1 cellular context compared by ENCODE assay signal in the genomic region with DNA sequence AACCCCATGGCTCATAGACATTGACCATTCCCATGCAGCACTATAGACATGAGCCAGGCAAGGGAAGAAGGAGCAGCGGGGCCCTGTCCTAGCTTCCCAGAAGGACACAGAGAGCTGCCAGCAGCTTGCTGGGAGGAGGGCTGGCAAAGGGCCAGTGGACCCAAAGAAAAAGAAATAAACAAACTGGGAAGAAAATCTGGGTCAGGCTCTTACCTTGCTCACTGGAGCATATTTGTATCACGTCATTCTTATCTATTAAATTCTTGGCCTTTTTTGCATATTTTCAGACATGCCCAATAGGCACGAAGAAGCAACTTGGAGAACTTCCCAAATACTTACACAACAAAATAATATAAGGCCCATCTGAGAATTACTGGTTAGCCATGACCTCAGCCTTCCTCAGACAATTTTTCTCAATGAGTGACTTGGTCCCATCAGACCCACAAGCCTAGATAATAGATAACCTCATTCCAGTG.
TF ChIP-seq lines count a peak whose summit lies in the region.

No MANE protein-coding gene starts in this region.

TF ChIP-seq in GM23338, 12 proteins besides CTCF, POLR2A, EP300 and RAD21 (continued from another document):
- TF ChIP-seq, protein P1, sequence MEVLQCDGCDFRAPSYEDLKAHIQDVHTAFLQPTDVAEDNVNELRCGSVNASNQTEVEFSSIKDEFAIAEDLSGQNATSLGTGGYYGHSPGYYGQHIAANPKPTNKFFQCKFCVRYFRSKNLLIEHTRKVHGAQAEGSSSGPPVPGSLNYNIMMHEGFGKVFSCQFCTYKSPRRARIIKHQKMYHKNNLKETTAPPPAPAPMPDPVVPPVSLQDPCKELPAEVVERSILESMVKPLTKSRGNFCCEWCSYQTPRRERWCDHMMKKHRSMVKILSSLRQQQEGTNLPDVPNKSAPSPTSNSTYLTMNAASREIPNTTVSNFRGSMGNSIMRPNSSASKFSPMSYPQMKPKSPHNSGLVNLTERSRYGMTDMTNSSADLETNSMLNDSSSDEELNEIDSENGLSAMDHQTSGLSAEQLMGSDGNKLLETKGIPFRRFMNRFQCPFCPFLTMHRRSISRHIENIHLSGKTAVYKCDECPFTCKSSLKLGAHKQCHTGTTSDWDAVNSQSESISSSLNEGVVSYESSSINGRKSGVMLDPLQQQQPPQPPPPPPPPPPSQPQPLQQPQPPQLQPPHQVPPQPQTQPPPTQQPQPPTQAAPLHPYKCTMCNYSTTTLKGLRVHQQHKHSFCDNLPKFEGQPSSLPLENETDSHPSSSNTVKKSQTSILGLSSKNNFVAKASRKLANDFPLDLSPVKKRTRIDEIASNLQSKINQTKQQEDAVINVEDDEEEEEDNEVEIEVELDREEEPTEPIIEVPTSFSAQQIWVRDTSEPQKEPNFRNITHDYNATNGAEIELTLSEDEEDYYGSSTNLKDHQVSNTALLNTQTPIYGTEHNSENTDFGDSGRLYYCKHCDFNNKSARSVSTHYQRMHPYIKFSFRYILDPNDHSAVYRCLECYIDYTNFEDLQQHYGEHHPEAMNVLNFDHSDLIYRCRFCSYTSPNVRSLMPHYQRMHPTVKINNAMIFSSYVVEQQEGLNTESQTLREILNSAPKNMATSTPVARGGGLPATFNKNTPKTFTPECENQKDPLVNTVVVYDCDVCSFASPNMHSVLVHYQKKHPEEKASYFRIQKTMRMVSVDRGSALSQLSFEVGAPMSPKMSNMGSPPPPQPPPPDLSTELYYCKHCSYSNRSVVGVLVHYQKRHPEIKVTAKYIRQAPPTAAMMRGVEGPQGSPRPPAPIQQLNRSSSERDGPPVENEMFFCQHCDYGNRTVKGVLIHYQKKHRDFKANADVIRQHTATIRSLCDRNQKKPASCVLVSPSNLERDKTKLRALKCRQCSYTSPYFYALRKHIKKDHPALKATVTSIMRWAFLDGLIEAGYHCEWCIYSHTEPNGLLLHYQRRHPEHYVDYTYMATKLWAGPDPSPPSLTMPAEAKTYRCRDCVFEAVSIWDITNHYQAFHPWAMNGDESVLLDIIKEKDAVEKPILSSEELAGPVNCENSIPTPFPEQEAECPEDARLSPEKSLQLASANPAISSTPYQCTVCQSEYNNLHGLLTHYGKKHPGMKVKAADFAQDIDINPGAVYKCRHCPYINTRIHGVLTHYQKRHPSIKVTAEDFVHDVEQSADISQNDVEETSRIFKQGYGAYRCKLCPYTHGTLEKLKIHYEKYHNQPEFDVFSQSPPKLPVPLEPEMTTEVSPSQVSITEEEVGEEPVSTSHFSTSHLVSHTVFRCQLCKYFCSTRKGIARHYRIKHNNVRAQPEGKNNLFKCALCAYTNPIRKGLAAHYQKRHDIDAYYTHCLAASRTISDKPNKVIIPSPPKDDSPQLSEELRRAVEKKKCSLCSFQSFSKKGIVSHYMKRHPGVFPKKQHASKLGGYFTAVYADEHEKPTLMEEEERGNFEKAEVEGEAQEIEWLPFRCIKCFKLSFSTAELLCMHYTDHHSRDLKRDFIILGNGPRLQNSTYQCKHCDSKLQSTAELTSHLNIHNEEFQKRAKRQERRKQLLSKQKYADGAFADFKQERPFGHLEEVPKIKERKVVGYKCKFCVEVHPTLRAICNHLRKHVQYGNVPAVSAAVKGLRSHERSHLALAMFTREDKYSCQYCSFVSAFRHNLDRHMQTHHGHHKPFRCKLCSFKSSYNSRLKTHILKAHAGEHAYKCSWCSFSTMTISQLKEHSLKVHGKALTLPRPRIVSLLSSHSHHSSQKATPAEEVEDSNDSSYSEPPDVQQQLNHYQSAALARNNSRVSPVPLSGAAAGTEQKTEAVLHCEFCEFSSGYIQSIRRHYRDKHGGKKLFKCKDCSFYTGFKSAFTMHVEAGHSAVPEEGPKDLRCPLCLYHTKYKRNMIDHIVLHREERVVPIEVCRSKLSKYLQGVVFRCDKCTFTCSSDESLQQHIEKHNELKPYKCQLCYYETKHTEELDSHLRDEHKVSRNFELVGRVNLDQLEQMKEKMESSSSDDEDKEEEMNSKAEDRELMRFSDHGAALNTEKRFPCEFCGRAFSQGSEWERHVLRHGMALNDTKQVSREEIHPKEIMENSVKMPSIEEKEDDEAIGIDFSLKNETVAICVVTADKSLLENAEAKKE (CRISPR knock-in tag; IDR thresholded peaks at IDR 0.05): no peak
- TF ChIP-seq JUNB (IDR thresholded peaks at IDR 0.05; ENCODE audit: unreplicated experiment): no peak
- TF ChIP-seq CREB1 (CRISPR knock-in tag; IDR thresholded peaks at IDR 0.05; ENCODE audit: low read depth): no peak
- TF ChIP-seq NANOG (IDR thresholded peaks at IDR 0.05; ENCODE audit: borderline replicate concordance): no peak
- TF ChIP-seq STAT1 (IDR thresholded peaks at IDR 0.05; ENCODE audit: unreplicated experiment): no peak
- TF ChIP-seq, protein P2, sequence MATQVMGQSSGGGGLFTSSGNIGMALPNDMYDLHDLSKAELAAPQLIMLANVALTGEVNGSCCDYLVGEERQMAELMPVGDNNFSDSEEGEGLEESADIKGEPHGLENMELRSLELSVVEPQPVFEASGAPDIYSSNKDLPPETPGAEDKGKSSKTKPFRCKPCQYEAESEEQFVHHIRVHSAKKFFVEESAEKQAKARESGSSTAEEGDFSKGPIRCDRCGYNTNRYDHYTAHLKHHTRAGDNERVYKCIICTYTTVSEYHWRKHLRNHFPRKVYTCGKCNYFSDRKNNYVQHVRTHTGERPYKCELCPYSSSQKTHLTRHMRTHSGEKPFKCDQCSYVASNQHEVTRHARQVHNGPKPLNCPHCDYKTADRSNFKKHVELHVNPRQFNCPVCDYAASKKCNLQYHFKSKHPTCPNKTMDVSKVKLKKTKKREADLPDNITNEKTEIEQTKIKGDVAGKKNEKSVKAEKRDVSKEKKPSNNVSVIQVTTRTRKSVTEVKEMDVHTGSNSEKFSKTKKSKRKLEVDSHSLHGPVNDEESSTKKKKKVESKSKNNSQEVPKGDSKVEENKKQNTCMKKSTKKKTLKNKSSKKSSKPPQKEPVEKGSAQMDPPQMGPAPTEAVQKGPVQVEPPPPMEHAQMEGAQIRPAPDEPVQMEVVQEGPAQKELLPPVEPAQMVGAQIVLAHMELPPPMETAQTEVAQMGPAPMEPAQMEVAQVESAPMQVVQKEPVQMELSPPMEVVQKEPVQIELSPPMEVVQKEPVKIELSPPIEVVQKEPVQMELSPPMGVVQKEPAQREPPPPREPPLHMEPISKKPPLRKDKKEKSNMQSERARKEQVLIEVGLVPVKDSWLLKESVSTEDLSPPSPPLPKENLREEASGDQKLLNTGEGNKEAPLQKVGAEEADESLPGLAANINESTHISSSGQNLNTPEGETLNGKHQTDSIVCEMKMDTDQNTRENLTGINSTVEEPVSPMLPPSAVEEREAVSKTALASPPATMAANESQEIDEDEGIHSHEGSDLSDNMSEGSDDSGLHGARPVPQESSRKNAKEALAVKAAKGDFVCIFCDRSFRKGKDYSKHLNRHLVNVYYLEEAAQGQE (IDR thresholded peaks at IDR 0.05; ENCODE audit: unreplicated experiment): no peak
- TF ChIP-seq ZNF114 (CRISPR knock-in tag; IDR thresholded peaks at IDR 0.05): no peak
- no peak for TF ChIP-seq EZH2 (IDR thresholded peaks at IDR 0.05; ENCODE audit: low read depth, unreplicated experiment)
- no peak for TF ChIP-seq ZNF331 (CRISPR knock-in tag; IDR thresholded peaks at IDR 0.05; ENCODE audit: low read depth)
- TF ChIP-seq POLR2AphosphoS5 (IDR thresholded peaks at IDR 0.05; ENCODE audit: low read depth): no peak
